In the genomic region with DNA sequence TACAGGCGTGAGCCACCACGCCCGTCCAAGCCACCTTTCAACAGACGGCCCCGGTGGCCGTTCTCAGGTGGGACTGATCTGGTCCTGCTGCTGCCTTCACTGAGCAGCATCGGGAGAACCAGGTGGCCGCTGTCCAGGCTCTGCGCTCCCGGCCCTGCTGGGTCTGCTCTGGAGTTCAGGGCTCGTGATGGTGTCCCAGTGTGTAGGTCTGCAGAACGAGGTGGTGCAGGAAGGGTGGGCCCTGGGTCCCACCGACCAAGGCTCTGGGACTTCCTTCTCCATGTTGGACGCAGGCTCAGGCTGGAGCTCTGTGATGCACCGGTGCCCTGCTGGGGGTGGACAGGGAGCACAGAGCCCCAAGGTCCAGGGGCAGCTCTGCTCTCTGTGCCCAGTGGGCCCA, we compare ENCODE assay signal across 6 cellular contexts.
"Had no signal": no experiment of that assay in that cellular context is flagged by ENCODE, and none has a peak within 500 bp of the region (broad histone marks: within the 10 kb centered on the region; RNA-seq: fewer than 3 reads in every experiment).

No MANE protein-coding gene starts in this region.

- H3K4me3 ChIP-seq: GM23338, K562 had no signal

- H2AFZ ChIP-seq: GM23338 had no signal

- H3K4me2 ChIP-seq: GM23338 had no signal

- DNase-seq: H9, HCEC 1CT, HFFc6, IMR-90 had no signal

- ATAC-seq: GM23338, K562 had no signal
